In the genomic region with DNA sequence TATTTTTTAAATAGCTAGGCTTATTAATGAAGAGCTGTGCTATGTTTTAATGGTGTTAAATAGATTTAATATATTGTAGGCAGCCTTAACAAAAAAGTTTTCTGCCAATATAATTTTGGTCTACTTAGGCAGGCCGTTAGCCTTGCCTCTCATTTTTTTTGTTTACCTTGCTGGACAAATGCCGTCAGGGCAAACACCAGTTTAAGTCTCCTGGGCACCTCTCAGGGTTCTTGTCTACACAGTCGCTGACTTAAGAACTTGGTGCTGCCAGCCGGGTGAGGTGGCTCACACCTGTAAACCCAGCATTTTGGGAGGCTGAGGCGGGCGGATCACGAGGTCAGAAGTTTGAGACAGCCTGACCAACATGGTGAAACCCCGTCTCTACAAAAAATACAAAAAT, we compare ENCODE assay signal across 23 cellular contexts.
"Had no signal": no experiment of that assay in that cellular context is flagged by ENCODE, and none has a peak within 500 bp of the region (broad histone marks: within the 10 kb centered on the region; RNA-seq: fewer than 3 reads in every experiment).

No MANE protein-coding gene starts in this region.

- H3K4me1 ChIP-seq: colonic mucosa, esophagus muscularis mucosa, foreskin keratinocyte, gastroesophageal sphincter, lower lobe of right lung, prostate gland, right atrium auricular region, sigmoid colon, spleen, suprapubic skin, transverse colon, vagina had no signal

- H3K27me3 ChIP-seq: colonic mucosa, esophagus muscularis mucosa, foreskin keratinocyte, gastroesophageal sphincter, heart right ventricle, right atrium auricular region, sigmoid colon, spleen, suprapubic skin, transverse colon, vagina had no signal

- H3K9me3 ChIP-seq: colonic mucosa, esophagus muscularis mucosa, gastroesophageal sphincter, lower lobe of right lung, prostate gland, right atrium auricular region, sigmoid colon, suprapubic skin, transverse colon, vagina had no signal

- H3K27ac ChIP-seq: colonic mucosa, esophagus muscularis mucosa, foreskin keratinocyte, gastroesophageal sphincter, heart right ventricle, lower lobe of right lung, prostate gland, right atrium auricular region, sigmoid colon, skin epidermis, spleen, suprapubic skin, transverse colon, vagina had no signal

- DNase-seq: colonic mucosa; effector memory CD4-positive, alpha-beta T cell; glutamatergic neuron; heart right ventricle; hippocampal formation; left cardiac atrium; left ventricle myocardium superior; lower lobe of right lung; naive thymus-derived CD8-positive, alpha-beta T cell; nephron progenitor cell; nucleus accumbens; sigmoid colon; spleen; stimulated activated naive B cell treated with anti-CD40 and anti-IgM and Interleukin-4, amounts not matched to agents 10 μg/mL and 1 μg/mL and 100 μg/mL, for 72 hours; transverse colon had no signal

- H3K36me3 ChIP-seq: colonic mucosa, esophagus muscularis mucosa, gastroesophageal sphincter, heart right ventricle, prostate gland, right atrium auricular region, sigmoid colon, spleen, suprapubic skin, transverse colon, vagina had no signal

- ATAC-seq: gastroesophageal sphincter; heart right ventricle; left cardiac atrium; left ventricle myocardium superior; lower lobe of right lung; naive thymus-derived CD8-positive, alpha-beta T cell; stimulated activated naive B cell treated with anti-CD40 and anti-IgM and Interleukin-4, amounts not matched to agents 10 μg/mL and 1 μg/mL and 100 μg/mL, for 72 hours had no signal

- H3K4me3 ChIP-seq: colonic mucosa, esophagus muscularis mucosa, gastroesophageal sphincter, heart right ventricle, lower lobe of right lung, prostate gland, right atrium auricular region, sigmoid colon, skin epidermis, spleen, suprapubic skin, transverse colon, vagina had no signal
